In genomic region chr6:31139599-31139998, GRCh38 we compare ENCODE assay signal across 19 cellular contexts. TPM values are rescaled to one million over a fixed set of nuclear protein-coding genes. Genes with fewer than 3 reads are reported as not detected.
A peak's percentile ranks its signal among the peaks of the same experiment; 100 is the strongest.
DNase-seq lines count a peak whose midpoint lies in the region; ATAC-seq and TF ChIP-seq lines count a peak whose summit lies in the region.
"Had no signal": no experiment of that assay in that cellular context is flagged by ENCODE, and none has a peak within 500 bp of the region (broad histone marks: within the 10 kb centered on the region; RNA-seq: fewer than 3 reads in every experiment).

No MANE protein-coding gene starts in this region.

- WGBS in right cardiac atrium = 9% methylated on average over 4 of the region's 4 CpGs

- ATAC-seq in right cardiac atrium = no peak
- ATAC-seq in GM19452 (IDR thresholded peaks at IDR 0.05; ENCODE audit: unreplicated experiment) = no peak
- no peak for ATAC-seq in HG02970 (IDR thresholded peaks at IDR 0.05; ENCODE audit: low FRiP score, unreplicated experiment)
- ATAC-seq in HG03521 (IDR thresholded peaks at IDR 0.05; ENCODE audit: unreplicated experiment) = no peak
- ATAC-seq: stimulated activated naive B cell treated with anti-CD40 and anti-IgM and Interleukin-4, amounts not matched to agents 10 μg/mL and 1 μg/mL and 100 μg/mL, for 72 hours had no signal

- intact Hi-C loops in left ventricle myocardium inferior (cut with micrococcal nuclease) (loop anchor here (5.0 kb wide), 2 partner anchors 53 to 228 kb away; no protein-coding TSS in a partner anchor), right cardiac atrium (cut with DNase I) (loop anchor here (2.0 to 10.0 kb wide), 5 partner anchors 51 to 235 kb away; no protein-coding TSS in a partner anchor)

- TF ChIP-seq CTCF in left ventricle myocardium inferior (IDR thresholded peaks at IDR 0.05; ENCODE audit: borderline replicate concordance) = no peak

- H3K27ac ChIP-seq in left ventricle myocardium inferior (replicated peaks) (peak overlapping the region; percentile 27), right cardiac atrium (ENCODE audit: low read length) (no peak overlapping the region), SJSA1 (no peak overlapping the region)
- H3K27ac ChIP-seq: HL-60, transverse colon had no signal

- H3K4me3 ChIP-seq in left ventricle myocardium inferior (no peak overlapping the region), right cardiac atrium (ENCODE audit: low read length) (no peak overlapping the region), SJSA1 (no peak overlapping the region)
- H3K4me3 ChIP-seq: transverse colon had no signal

- H3K36me3 ChIP-seq in left ventricle myocardium inferior = peaks cover 6% of the 10 kb centered on the region
- H3K36me3 ChIP-seq in SJSA1 = peaks cover 20% of the 10 kb centered on the region
- H3K36me3 ChIP-seq: transverse colon had no signal

- H3K4me1 ChIP-seq in left ventricle myocardium inferior (peaks cover 49% of the 10 kb centered on the region), right cardiac atrium (ENCODE audit: control insufficient read depth, insufficient read depth, low read length) (peaks cover 8% of the 10 kb centered on the region), SJSA1 (replicated peaks) (peaks cover 18% of the 10 kb centered on the region)

- no peaks in the 10 kb centered on the region for H3K9me3 ChIP-seq in left ventricle myocardium inferior (replicated peaks)
- H3K9me3 ChIP-seq in right cardiac atrium (ENCODE audit: control insufficient read depth, low read length) = no peaks in the 10 kb centered on the region
- no peaks in the 10 kb centered on the region for H3K9me3 ChIP-seq in SJSA1 (replicated peaks)
- H3K9me3 ChIP-seq: transverse colon had no signal

- no peak for DNase-seq in left ventricle myocardium inferior
- no peak for DNase-seq in right cardiac atrium
- DNase-seq in SJSA1 (ENCODE audit: low read depth in 1 of 2, low spot score in 2 of 2) = peak; percentile 47 to 64
- DNase-seq in iPS-NIHi11 (ENCODE audit: low spot score) = peak; percentile 72
- no peak for DNase-seq in AML-193 (lab: John Stamatoyannopoulos, UW)
- DNase-seq: COR-L47; Kasumi-1; NCI-H510A; OCI-M1; small intestine; stimulated activated naive B cell treated with anti-CD40 and anti-IgM and Interleukin-4, amounts not matched to agents 10 μg/mL and 1 μg/mL and 100 μg/mL, for 72 hours; transverse colon had no signal

- no peaks in the 10 kb centered on the region for H3K27me3 ChIP-seq in left ventricle myocardium inferior (ENCODE audit: low read depth)
- H3K27me3 ChIP-seq in right cardiac atrium (ENCODE audit: control insufficient read depth, insufficient read depth) = no peaks in the 10 kb centered on the region
- H3K27me3 ChIP-seq in SJSA1 (replicated peaks) = no peaks in the 10 kb centered on the region
- H3K27me3 ChIP-seq: transverse colon had no signal

RNA-seq across cellular contexts. Expression of gene PSORS1C2, which starts 0.7 kb away (rescaled TPM):
- total RNA-seq in left ventricle myocardium inferior (not detected), right cardiac atrium (not detected)
- polyA plus RNA-seq in right cardiac atrium = not detected
- not detected in 2 replicates for total RNA-seq in SJSA1 (2014; rRNA removed; shearing (Covaris generic))
- total RNA-seq: A673, mononuclear cell, omental fat pad, transverse colon had no signal
- polyA plus RNA-seq: small intestine had no signal

RNA-seq across cellular contexts. Expression of gene CCHCR1, which starts 18.0 kb away (rescaled TPM):
- total RNA-seq in left ventricle myocardium inferior = 13.3 TPM
- total RNA-seq in right cardiac atrium = 10 to 100 TPM; 10.8 to 16.7 (median 12.9) TPM
- 9.6 TPM for polyA plus RNA-seq in right cardiac atrium
- total RNA-seq in SJSA1 (2014; rRNA removed; shearing (Covaris generic)) = 35.1 and 39.2 TPM in 2 replicates

RNA-seq across cellular contexts. Expression of gene TCF19, which starts 18.8 kb away (rescaled TPM):
- total RNA-seq in left ventricle myocardium inferior (2.8 TPM), right cardiac atrium (1 to 10 TPM; 2.0 to 5.5 (median 3.7) TPM)
- polyA plus RNA-seq in right cardiac atrium = 2.0 TPM
- total RNA-seq in SJSA1 (2014; rRNA removed; shearing (Covaris generic)) = 61.4 and 68.1 TPM in 2 replicates

RNA-seq across cellular contexts. Expression of gene CDSN, which starts 19.4 kb away (rescaled TPM):
- total RNA-seq in left ventricle myocardium inferior (not detected), right cardiac atrium (under 1 TPM in 2 of 4 donors, not detected in 2; 0.14 to 0.17 TPM)
- polyA plus RNA-seq in right cardiac atrium = 0.11 TPM
- not detected in 2 replicates for total RNA-seq in SJSA1 (2014; rRNA removed; shearing (Covaris generic))
- total RNA-seq: A673, mononuclear cell, omental fat pad, transverse colon had no signal

RNA-seq across cellular contexts. Expression of gene PSORS1C1, which starts 25.0 kb away (rescaled TPM):
- total RNA-seq in left ventricle myocardium inferior (4.7 TPM), right cardiac atrium (1 to 10 TPM; 1.4 to 4.5 (median 4.4) TPM)
- 6.5 TPM for polyA plus RNA-seq in right cardiac atrium
- total RNA-seq in SJSA1 (2014; rRNA removed; shearing (Covaris generic)) = 0.39 and 0.53 TPM in 2 replicates
- total RNA-seq: A673, mononuclear cell had no signal

Comparison
In these comparisons a context has a peak if more than half of its experiments do, and no peak if none do; other contexts are left out.
1. DNase-seq: peak in SJSA1 (2 of 2) and iPS-NIHi11 (single experiment); none in left ventricle myocardium inferior (single experiment), right cardiac atrium (0 of 3) and AML-193 (0 of 2).